In the genomic region with DNA sequence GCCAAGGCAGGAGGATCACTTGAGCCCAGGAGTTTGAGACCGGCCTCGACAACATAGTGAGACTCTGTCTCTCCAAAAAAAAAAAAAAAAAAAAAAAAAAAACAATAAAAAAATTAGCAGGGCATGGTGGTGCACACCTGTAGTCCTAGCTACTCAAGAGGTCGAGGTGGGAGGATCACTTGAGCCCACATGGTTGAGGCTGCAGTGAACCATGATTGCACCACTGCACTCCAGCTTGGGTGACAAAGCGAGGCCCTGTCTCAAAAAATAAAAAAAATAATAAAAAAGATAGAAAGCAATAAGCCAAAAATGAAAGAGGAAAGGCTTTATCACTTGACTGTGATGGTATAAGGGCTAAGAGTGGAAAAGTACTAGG, we compare ENCODE assay signal across 24 cellular contexts.
"Had no signal": no experiment of that assay in that cellular context is flagged by ENCODE, and none has a peak within 500 bp of the region (broad histone marks: within the 10 kb centered on the region; RNA-seq: fewer than 3 reads in every experiment).

No MANE protein-coding gene starts in this region.

- H3K9me3 ChIP-seq: gastrocnemius medialis, left lung, neutrophil, prostate gland, thoracic aorta had no signal

- ATAC-seq: activated CD4-positive, CD25-positive, alpha-beta regulatory T cell treated with anti-CD3 and anti-CD28 coated beads, Interleukin-2, amount 50 U/mL, for 24 hours; activated naive CD8-positive, alpha-beta T cell treated with anti-CD3 and anti-CD28 coated beads, Interleukin-2, amount 50 U/mL, for 24 hours; activated T-cell treated with anti-CD3 and anti-CD28 coated beads, Interleukin-2, amount 50 U/mL, for 4 hours; activated T-helper 17 cell treated with anti-CD3 and anti-CD28 coated beads, Interleukin-2, amount 50 U/mL, for 72 hours had no signal

- FAIRE-seq: bronchial epithelial cell, TTC549 had no signal

- H3K36me3 ChIP-seq: gastrocnemius medialis, left lung, neutrophil, prostate gland, thoracic aorta, WERI-Rb-1 had no signal

- H3K27ac ChIP-seq: left lung, neutrophil, prostate gland, thoracic aorta, WERI-Rb-1 had no signal

- H3K27me3 ChIP-seq: gastrocnemius medialis, left lung, neutrophil had no signal

- H3K4me1 ChIP-seq: prostate gland had no signal

- H3K4me3 ChIP-seq: gastrocnemius medialis, left lung, prostate gland, thoracic aorta had no signal

- DNase-seq: activated CD4-positive, alpha-beta memory T cell treated with anti-CD3 and anti-CD28 coated beads for 36 hours; activated CD4-positive, alpha-beta T cell treated with anti-CD3 and anti-CD28 coated beads for 48 hours; activated CD8-positive, alpha-beta memory T cell treated with anti-CD3 and anti-CD28 coated beads, Interleukin-2, amount 50 U/mL, for 48 hours; activated naive CD8-positive, alpha-beta T cell treated with anti-CD3 and anti-CD28 coated beads, Interleukin-2, amount 50 U/mL, for 24 hours; activated T-cell treated with anti-CD3 and anti-CD28 coated beads, Interleukin-2, amount 50 U/mL, for 4 hours; dermis blood vessel endothelial cell; effector memory CD4-positive, alpha-beta T cell; erythroblast; glutamatergic neuron; hippocampal formation; immature natural killer cell; mammary epithelial cell; retina; stimulated activated naive CD4-positive, alpha-beta T cell treated with Interleukin-2 at 50 U/mL for 16 hours; WERI-Rb-1 had no signal
